ENCODE assay signal across 17 cellular contexts in genomic region chr13:41326661-41327060, GRCh38. TPM values are rescaled to one million over a fixed set of nuclear protein-coding genes. Genes with fewer than 3 reads are reported as not detected.
DNase-seq lines count a peak whose midpoint lies in the region; ATAC-seq and TF ChIP-seq lines count a peak whose summit lies in the region.
"Had no signal": no experiment of that assay in that cellular context is flagged by ENCODE, and none has a peak within 500 bp of the region (broad histone marks: within the 10 kb centered on the region; RNA-seq: fewer than 3 reads in every experiment).

No MANE protein-coding gene starts in this region.

- peaks cover 32% of the 10 kb centered on the region for H3K36me3 Mint-ChIP-seq in activated naive CD4-positive, alpha-beta T cell treated with anti-CD3 and anti-CD28 coated beads, Interleukin-2, amount 50 U/mL, for 24 hours
- H3K36me3 Mint-ChIP-seq in T-helper 17 cell (ENCODE audit: low read depth) (peaks cover 11% of the 10 kb centered on the region), endodermal cell (ENCODE audit: low read depth) (peaks cover 39% of the 10 kb centered on the region)

- H3K9ac ChIP-seq in endodermal cell (ENCODE audit: extremely low read depth, low read length, poor library complexity, severe bottlenecking), result no peak overlapping the region
- H3K9ac ChIP-seq: GM23248 had no signal

- H3K9me3 Mint-ChIP-seq in activated naive CD4-positive, alpha-beta T cell treated with anti-CD3 and anti-CD28 coated beads, Interleukin-2, amount 50 U/mL, for 24 hours, result no peaks in the 10 kb centered on the region
- H3K9me3 Mint-ChIP-seq in endodermal cell, result no peaks in the 10 kb centered on the region

- H3K27me3 Mint-ChIP-seq in activated naive CD4-positive, alpha-beta T cell treated with anti-CD3 and anti-CD28 coated beads, Interleukin-2, amount 50 U/mL, for 24 hours, result no peaks in the 10 kb centered on the region
- H3K27me3 Mint-ChIP-seq in T-helper 17 cell (no peaks in the 10 kb centered on the region), endodermal cell (ENCODE audit: insufficient read depth) (no peaks in the 10 kb centered on the region)

- H3K36me3 ChIP-seq in psoas muscle (ENCODE audit: insufficient read depth in 1 of 2, low read depth in 1 of 2) (peaks cover 0 to 52% of the 10 kb centered on the region in 2 donors), SJCRH30 (peaks cover 49% of the 10 kb centered on the region), uterus (peaks cover 0 to 3% of the 10 kb centered on the region in 2 donors), endodermal cell (ENCODE audit: control insufficient read depth, insufficient read depth, low read length) (peaks cover 52% of the 10 kb centered on the region)

- H3K4me3 ChIP-seq in psoas muscle (no peak overlapping the region), SJCRH30 (no peak overlapping the region), uterus (no peak overlapping the region), endodermal cell (ENCODE audit: low read length) (no peak overlapping the region)
- H3K4me3 ChIP-seq: A549, GM23248, PC-9 had no signal

- H3K4me1 Mint-ChIP-seq in activated naive CD4-positive, alpha-beta T cell treated with anti-CD3 and anti-CD28 coated beads, Interleukin-2, amount 50 U/mL, for 24 hours, result peaks cover 64% of the 10 kb centered on the region
- H3K4me1 Mint-ChIP-seq in T-helper 17 cell (peaks cover 19% of the 10 kb centered on the region), endodermal cell (no peaks in the 10 kb centered on the region)

- TF ChIP-seq CTCF in psoas muscle (IDR thresholded peaks at IDR 0.05), result no peak
- no peak for TF ChIP-seq CTCF in uterus (IDR thresholded peaks at IDR 0.05)
- no peak for TF ChIP-seq CTCF in endodermal cell (conservative IDR thresholded peaks at IDR 0.05)

- H3K27me3 ChIP-seq in psoas muscle (ENCODE audit: insufficient read depth in 3 of 3, low read length in 2 of 3) (no peaks in the 10 kb centered on the region), SJCRH30 (no peaks in the 10 kb centered on the region), uterus (no peaks in the 10 kb centered on the region), endodermal cell (ENCODE audit: control insufficient read depth, insufficient read depth, low read length, poor library complexity, severe bottlenecking) (no peaks in the 10 kb centered on the region)

- H3K9me3 ChIP-seq in T-helper 17 cell (ENCODE audit: control insufficient read depth, low read length, poor library complexity, severe bottlenecking) (no peaks in the 10 kb centered on the region), psoas muscle (no peaks in the 10 kb centered on the region), SJCRH30 (replicated peaks) (no peaks in the 10 kb centered on the region), uterus (no peaks in the 10 kb centered on the region), endodermal cell (ENCODE audit: control insufficient read depth, low read length) (no peaks in the 10 kb centered on the region)
- H3K9me3 ChIP-seq: A549, Caco-2 had no signal

- DNase-seq in activated naive CD4-positive, alpha-beta T cell treated with anti-CD3 and anti-CD28 coated beads, Interleukin-2, amount 50 U/mL, for 16 hours, result no peak
- DNase-seq in T-helper 17 cell (no peak), psoas muscle (no peak), SJCRH30 (no peak), uterus (no peak), endodermal cell (no peak)
- DNase-seq: Caco-2, GM23248, KG1, NCI-H1048, NCI-H146, NCI-H2107, PC-9 had no signal

- intact Hi-C loops in psoas muscle (cut with DNase I) (no loop called here), uterus (cut with DNase I; ENCODE audit: low total_unique reads) (no loop called here)

- H3K4me3 Mint-ChIP-seq in activated naive CD4-positive, alpha-beta T cell treated with anti-CD3 and anti-CD28 coated beads, Interleukin-2, amount 50 U/mL, for 24 hours, result no peak overlapping the region
- H3K4me3 Mint-ChIP-seq in T-helper 17 cell (no peak overlapping the region), endodermal cell (no peak overlapping the region)

- 81 to 84% (median 83%) methylated on average over 1 of the region's 1 CpG for WGBS in psoas muscle, 3 donors
- WGBS in endodermal cell (ENCODE audit: insufficient coverage in 1 of 2, insufficient read length in 1 of 2), 2 experiments, result 100% methylated on average over 1 of the region's 1 CpG; no CpG with 5 or more reads in 1 of the 2 experiments

- no peak for TF ChIP-seq POLR2A in uterus (IDR thresholded peaks at IDR 0.05)

- peak overlapping the region; percentile 78 for H3K27ac ChIP-seq in psoas muscle
- H3K27ac ChIP-seq in SJCRH30, result no peak overlapping the region
- H3K27ac ChIP-seq in uterus, result no peak overlapping the region
- no peak overlapping the region for H3K27ac ChIP-seq in endodermal cell (ENCODE audit: low read depth, low read length)
- H3K27ac ChIP-seq: A549, C4-2B, GM23248, PC-9 had no signal

- ATAC-seq in GM19463 (IDR thresholded peaks at IDR 0.05; ENCODE audit: unreplicated experiment) (peak; percentile 88), T-helper 17 cell (no peak), psoas muscle (no peak)
- ATAC-seq: A549 had no signal

- H3K27ac Mint-ChIP-seq in activated naive CD4-positive, alpha-beta T cell treated with anti-CD3 and anti-CD28 coated beads, Interleukin-2, amount 50 U/mL, for 24 hours, result peak overlapping the region; percentile 10
- H3K27ac Mint-ChIP-seq in T-helper 17 cell, result peak overlapping the region; percentile 21
- no peak overlapping the region for H3K27ac Mint-ChIP-seq in endodermal cell

- H3K4me1 ChIP-seq in psoas muscle, result peaks cover 43% of the 10 kb centered on the region
- H3K4me1 ChIP-seq in SJCRH30, result no peaks in the 10 kb centered on the region
- no peaks in the 10 kb centered on the region for H3K4me1 ChIP-seq in uterus
- no peaks in the 10 kb centered on the region for H3K4me1 ChIP-seq in endodermal cell (ENCODE audit: control insufficient read depth, insufficient read depth, low read length)
- H3K4me1 ChIP-seq: A549, Caco-2 had no signal

RNA-seq across cellular contexts. Expression of gene NAA16, which starts 15.6 kb away (rescaled TPM):
- 10 to 100 TPM; 38.3 to 41.5 TPM for total RNA-seq in T-helper 17 cell
- 10 to 100 TPM in 1 of 4 donors, 1 to 10 TPM in 3; 6.8 to 22.3 (median 8.3) TPM for total RNA-seq in psoas muscle
- polyA plus RNA-seq in psoas muscle, result 10 to 100 TPM in 1 of 3 donors, 1 to 10 TPM in 2; 3.5 to 12.2 (median 8.1) TPM
- total RNA-seq in SJCRH30 (2014; rRNA removed; shearing (Covaris generic)), result 23.3 and 27.1 TPM in 2 replicates
- 10 to 100 TPM; 25.4 to 62.2 (median 46.5) TPM for total RNA-seq in uterus
- 10 to 100 TPM; 29.3 to 30.9 TPM for total RNA-seq in endodermal cell
- 31.6 TPM for polyA plus RNA-seq in endodermal cell (2013, experiment 1 of 2)
- 30.3 TPM for polyA plus RNA-seq in endodermal cell (2013, experiment 2 of 2)
